3 cellular contexts compared by ENCODE assay signal in genomic region chr4:19838858-19839257, GRCh38.
"Had no signal": no experiment of that assay in that cellular context is flagged by ENCODE, and none has a peak within 500 bp of the region (broad histone marks: within the 10 kb centered on the region; RNA-seq: fewer than 3 reads in every experiment).

No MANE protein-coding gene starts in this region.

- ATAC-seq: GM12878 had no signal

- H3K4me3 ChIP-seq: GM12878 had no signal

- DNase-seq: GDM1, GF-D8 had no signal
